In genomic region chr5:60598424-60598823, GRCh38 we compare ENCODE assay signal across 11 cellular contexts.
DNase-seq lines count a peak whose midpoint lies in the region; ATAC-seq and TF ChIP-seq lines count a peak whose summit lies in the region.
"Had no signal": no experiment of that assay in that cellular context is flagged by ENCODE, and none has a peak within 500 bp of the region (broad histone marks: within the 10 kb centered on the region; RNA-seq: fewer than 3 reads in every experiment).

No MANE protein-coding gene starts in this region.

- H3K27me3 ChIP-seq in BLaER1, result no peaks in the 10 kb centered on the region
- no peaks in the 10 kb centered on the region for H3K27me3 ChIP-seq in KMS-11 (ENCODE audit: insufficient read depth, low read depth)

- TF ChIP-seq CTCF in KMS-11 (conservative IDR thresholded peaks at IDR 0.05; ENCODE audit: low read depth, low read length), result no peak

- H3K4me2 ChIP-seq in BLaER1 (peak overlapping the region; percentile 69), KMS-11 (peak overlapping the region; percentile 72)

- no peak overlapping the region for H3K4me3 ChIP-seq in BLaER1
- no peak overlapping the region for H3K4me3 ChIP-seq in KMS-11 (IDR thresholded peaks at IDR 0.05; ENCODE audit: insufficient read depth, low read depth, low read length)

- no peak for DNase-seq in NCI-H2107 (lab: John Stamatoyannopoulos, UW)
- DNase-seq in DMS53 treated with DMSO at 0.1 percent for 48 hours (lab: John Stamatoyannopoulos, UW; ENCODE audit: unreplicated experiment), result no peak
- no peak for DNase-seq in activated gamma-delta T cell (lab: John Stamatoyannopoulos, UW)
- DNase-seq: NCI-H446; stimulated activated naive CD8-positive, alpha-beta T cell treated with anti-CD3 and anti-CD28 coated beads, Interleukin-15, amount 100 ng/mL, for 72 hours had no signal

- peaks cover 62% of the 10 kb centered on the region for H3K36me3 ChIP-seq in BLaER1
- H3K36me3 ChIP-seq in KMS-11 (ENCODE audit: insufficient read depth), result no peaks in the 10 kb centered on the region

- H4K20me1 ChIP-seq in BLaER1, result no peaks in the 10 kb centered on the region
- H4K20me1 ChIP-seq in KMS-11 (ENCODE audit: insufficient read depth), result no peaks in the 10 kb centered on the region

- peaks cover 61% of the 10 kb centered on the region for H3K9me3 ChIP-seq in BLaER1

- no peaks in the 10 kb centered on the region for H3K79me2 ChIP-seq in KMS-11 (ENCODE audit: insufficient read depth, low read depth)

- H3K27ac ChIP-seq in BLaER1 (peak overlapping the region; percentile 27), KMS-11 (peak overlapping the region; percentile 54)
- H3K27ac ChIP-seq: epithelial cell of prostate had no signal

- H3K4me1 ChIP-seq in BLaER1 (peaks cover 45% of the 10 kb centered on the region), KMS-11 (ENCODE audit: low read depth, poor library complexity, severe bottlenecking) (peaks cover 57% of the 10 kb centered on the region)

- H2AFZ ChIP-seq in KMS-11 (ENCODE audit: low read depth), result no peak overlapping the region

- no peak overlapping the region for H3K9ac ChIP-seq in BLaER1
- H3K9ac ChIP-seq in KMS-11, result no peak overlapping the region

- ATAC-seq in GM19351 (IDR thresholded peaks at IDR 0.05; ENCODE audit: unreplicated experiment), result peak; percentile 57
- ATAC-seq in HG02759 (IDR thresholded peaks at IDR 0.05; ENCODE audit: unreplicated experiment), result peak; percentile 43
- ATAC-seq in GM19455 (IDR thresholded peaks at IDR 0.05; ENCODE audit: unreplicated experiment), result no peak
